In genomic region chr13:54379461-54379860, GRCh38 we compare ENCODE assay signal across 8 cellular contexts.
"Had no signal": no experiment of that assay in that cellular context is flagged by ENCODE, and none has a peak within 500 bp of the region (broad histone marks: within the 10 kb centered on the region; RNA-seq: fewer than 3 reads in every experiment).

No MANE protein-coding gene starts in this region.

- ATAC-seq: GM23338, HCT116 had no signal

- DNase-seq: GM23248, GOT3, H7, H9, HCEC 1CT, HFFc6 had no signal
